In genomic region chr12:28543021-28543890, GRCh38 we compare ENCODE assay signal across 14 cellular contexts.
A peak's percentile ranks its signal among the peaks of the same experiment; 100 is the strongest.
DNase-seq lines count a peak whose midpoint lies in the region; ATAC-seq and TF ChIP-seq lines count a peak whose summit lies in the region.
"Had no signal": no experiment of that assay in that cellular context is flagged by ENCODE, and none has a peak within 500 bp of the region (broad histone marks: within the 10 kb centered on the region; RNA-seq: fewer than 3 reads in every experiment).

No MANE protein-coding gene starts in this region.

- H2BK12ac ChIP-seq in H9 (ENCODE audit: insufficient read length, low read depth, low read length) = no peak overlapping the region

- H2AFZ ChIP-seq in OCI-LY3 (ENCODE audit: low read depth, low read length) = no peak overlapping the region
- no peak overlapping the region for H2AFZ ChIP-seq in H9 (ENCODE audit: low read length)

- no peak overlapping the region for H3K23ac ChIP-seq in H9 (ENCODE audit: insufficient read length, low read depth, low read length)

- H3K4me1 ChIP-seq in OCI-LY3 (ENCODE audit: low read length) (peaks cover 6% of the 10 kb centered on the region; the same call in 1 of the 2 replicates), spleen (no peaks in the 10 kb centered on the region), endodermal cell (ENCODE audit: control insufficient read depth, insufficient read depth, low read length) (no peaks in the 10 kb centered on the region), H9 (ENCODE audit: insufficient read depth, low read length) (no peaks in the 10 kb centered on the region)

- no peak for TF ChIP-seq CTCF in OCI-LY3 (IDR thresholded peaks at IDR 0.05; ENCODE audit: low read depth, low read length)
- no peak for TF ChIP-seq CTCF in spleen (IDR thresholded peaks at IDR 0.05 in 8 of 11, conservative IDR thresholded peaks at IDR 0.05 in 3 of 11)
- TF ChIP-seq CTCF in endodermal cell (conservative IDR thresholded peaks at IDR 0.05) = no peak
- no peak for TF ChIP-seq CTCF in H9 (conservative IDR thresholded peaks at IDR 0.05)

- no peak overlapping the region for H3K4ac ChIP-seq in H9 (ENCODE audit: low read depth, low read length)

- H3K9me3 Mint-ChIP-seq in activated CD4-positive, alpha-beta T cell treated with anti-CD3 and anti-CD28 coated beads, Interleukin-2, amount 10 ng/mL, durations not matched to agents 7 days and 5 days = peaks cover 4% of the 10 kb centered on the region
- peaks cover 9% of the 10 kb centered on the region for H3K9me3 Mint-ChIP-seq in endodermal cell
- peaks cover 0 to 5% of the 10 kb centered on the region in 2 experiments; a peak in 2 of 5 replicates for H3K9me3 Mint-ChIP-seq in H9

- POLR2A ChIA-PET in activated CD4-positive, alpha-beta T cell treated with anti-CD3 and anti-CD28 coated beads, Interleukin-2, amount 10 ng/mL, durations not matched to agents 7 days and 5 days (lab: Charles Lee) = interaction anchor here (0.6 kb wide), 1 partner anchor 109 kb away, joined by 5 read pairs; no protein-coding TSS in a partner anchor

- peaks cover 6% of the 10 kb centered on the region for H3K36me3 Mint-ChIP-seq in activated CD4-positive, alpha-beta T cell treated with anti-CD3 and anti-CD28 coated beads, Interleukin-2, amount 10 ng/mL, durations not matched to agents 7 days and 5 days (ENCODE audit: low read depth)
- no peaks in the 10 kb centered on the region for H3K36me3 Mint-ChIP-seq in endodermal cell (ENCODE audit: low read depth)
- peaks cover 2 to 4% (median 4%) of the 10 kb centered on the region in 3 experiments; a peak in 1 of 7 replicates for H3K36me3 Mint-ChIP-seq in H9 (ENCODE audit: insufficient read depth in 1 of 3, low read depth in 3 of 3)

- no peaks in the 10 kb centered on the region for H3K79me2 ChIP-seq in OCI-LY3 (ENCODE audit: low read length)
- H3K79me2 ChIP-seq in H9 (ENCODE audit: insufficient read depth, low read length) = no peaks in the 10 kb centered on the region

- no peak overlapping the region for H2BK5ac ChIP-seq in H9 (ENCODE audit: insufficient read length, low read length)

- TF ChIP-seq POLR2A in spleen (IDR thresholded peaks at IDR 0.05) = no peak

- no peak overlapping the region for H3T11ph ChIP-seq in H9 (ENCODE audit: low read length)

- H3K18ac ChIP-seq in H9 (ENCODE audit: insufficient read length, low read depth, low read length) = no peak overlapping the region

- no peak overlapping the region for H2BK120ac ChIP-seq in H9 (ENCODE audit: low read depth, low read length, poor library complexity, severe bottlenecking)

- H4K91ac ChIP-seq in H9 (ENCODE audit: insufficient read length, low read depth, low read length) = no peak overlapping the region

- DNase-seq in activated CD4-positive, alpha-beta T cell treated with anti-CD3 and anti-CD28 coated beads, Interleukin-2, amount 10 ng/mL, durations not matched to agents 7 days and 5 days = no peak
- no peak for DNase-seq in activated CD4-positive, alpha-beta T cell treated with anti-CD3 and anti-CD28 coated beads for 4 hours
- DNase-seq in spleen (no peak), COLO829 (ENCODE audit: low spot score) (no peak), endodermal cell (no peak), H9 (no peak)
- DNase-seq: aorta; islet precursor cell; stimulated activated CD4-positive, alpha-beta T cell treated with anti-CD3 and anti-CD28 coated beads, Interleukin-2, amount 100 ng/mL, for 48 hours had no signal

- H4K20me1 ChIP-seq in OCI-LY3 (ENCODE audit: insufficient read depth, low read length) (no peaks in the 10 kb centered on the region), H9 (ENCODE audit: control insufficient read depth, insufficient read depth, insufficient read length) (no peaks in the 10 kb centered on the region)

- H3K23me2 ChIP-seq in H9 (ENCODE audit: insufficient read length, low read depth, low read length, poor library complexity, severe bottlenecking) = no peaks in the 10 kb centered on the region

- peak overlapping the region; percentile 34; the same call in 1 of the 2 replicates for H3K4me3 ChIP-seq in OCI-LY3 (ENCODE audit: low read length)
- H3K4me3 ChIP-seq in spleen = peak overlapping the region in 1 of 8 donors; percentile 38
- no peak overlapping the region for H3K4me3 ChIP-seq in endodermal cell (ENCODE audit: low read length)
- H3K4me3 ChIP-seq: esophagus muscularis mucosa had no signal

- no peak overlapping the region for H3K14ac ChIP-seq in H9 (ENCODE audit: insufficient read depth, low read length)

- no peaks in the 10 kb centered on the region for H3K27me3 Mint-ChIP-seq in activated CD4-positive, alpha-beta T cell treated with anti-CD3 and anti-CD28 coated beads, Interleukin-2, amount 10 ng/mL, durations not matched to agents 7 days and 5 days
- H3K27me3 Mint-ChIP-seq in endodermal cell (ENCODE audit: insufficient read depth) (no peaks in the 10 kb centered on the region), H9 (ENCODE audit: low read depth) (no peaks in the 10 kb centered on the region)

- no peak overlapping the region for H4K5ac ChIP-seq in H9 (ENCODE audit: insufficient read length, low read depth, low read length)

- CTCF ChIA-PET in activated CD4-positive, alpha-beta T cell treated with anti-CD3 and anti-CD28 coated beads, Interleukin-2, amount 10 ng/mL, durations not matched to agents 7 days and 5 days (lab: Charles Lee) = interaction anchor here (0.8 kb wide), 1 partner anchor 14 kb away, joined by 3 read pairs; no protein-coding TSS in a partner anchor

- no peak overlapping the region for H4K8ac ChIP-seq in H9 (replicated peaks; ENCODE audit: insufficient read length, low read depth, low read length)

- peak; percentile 60 for ATAC-seq in HG02610 (IDR thresholded peaks at IDR 0.05; ENCODE audit: unreplicated experiment)
- ATAC-seq: HCT116 had no signal

- no peak overlapping the region for H3K4me3 Mint-ChIP-seq in activated CD4-positive, alpha-beta T cell treated with anti-CD3 and anti-CD28 coated beads, Interleukin-2, amount 10 ng/mL, durations not matched to agents 7 days and 5 days
- H3K4me3 Mint-ChIP-seq in endodermal cell (no peak overlapping the region), H9 (no peak overlapping the region)

- no peak overlapping the region for H2BK20ac ChIP-seq in H9 (ENCODE audit: low read depth, low read length, poor library complexity, severe bottlenecking)

- no peak overlapping the region for H3K27ac ChIP-seq in OCI-LY3 (ENCODE audit: low read length)
- peak overlapping the region in 7 of 8 donors; percentile 23 to 68 (median 46) for H3K27ac ChIP-seq in spleen
- H3K27ac ChIP-seq in endodermal cell (ENCODE audit: low read depth, low read length) = no peak overlapping the region
- no peak overlapping the region for H3K27ac ChIP-seq in H9 (ENCODE audit: insufficient read length, low read depth, low read length)
- H3K27ac ChIP-seq: esophagus muscularis mucosa, neutrophil had no signal

- H3K4me1 Mint-ChIP-seq in activated CD4-positive, alpha-beta T cell treated with anti-CD3 and anti-CD28 coated beads, Interleukin-2, amount 10 ng/mL, durations not matched to agents 7 days and 5 days = peaks cover 16% of the 10 kb centered on the region
- peaks cover 2% of the 10 kb centered on the region for H3K4me1 Mint-ChIP-seq in endodermal cell
- H3K4me1 Mint-ChIP-seq in H9 = peaks cover 6 to 9% of the 10 kb centered on the region in 2 experiments; a peak in 3 of 4 replicates

- H3K27me3 ChIP-seq in OCI-LY3 (ENCODE audit: low read depth, low read length) = no peaks in the 10 kb centered on the region
- H3K27me3 ChIP-seq in spleen (replicated peaks in 1 of 7) = no peaks in the 10 kb centered on the region
- H3K27me3 ChIP-seq in endodermal cell (ENCODE audit: control insufficient read depth, insufficient read depth, low read length, poor library complexity, severe bottlenecking) = no peaks in the 10 kb centered on the region
- H3K27me3 ChIP-seq in H9 (ENCODE audit: insufficient read depth, low read length) = no peaks in the 10 kb centered on the region
- H3K27me3 ChIP-seq: esophagus muscularis mucosa, neutrophil had no signal

- no peak overlapping the region for H3K56ac ChIP-seq in H9 (ENCODE audit: insufficient read length, low read depth, low read length)

- H3K9ac ChIP-seq in OCI-LY3 (ENCODE audit: low read length) = no peak overlapping the region
- no peak overlapping the region for H3K9ac ChIP-seq in endodermal cell (ENCODE audit: extremely low read depth, low read length, poor library complexity, severe bottlenecking)
- H3K9ac ChIP-seq in H9 (ENCODE audit: extremely low read depth, insufficient read length, low read length) = no peak overlapping the region

- H2BK15ac ChIP-seq in H9 (ENCODE audit: low read depth, low read length) = no peak overlapping the region

- H2AK5ac ChIP-seq in H9 (ENCODE audit: insufficient read length, low read length) = no peak overlapping the region

- H3K27ac Mint-ChIP-seq in activated CD4-positive, alpha-beta T cell treated with anti-CD3 and anti-CD28 coated beads, Interleukin-2, amount 10 ng/mL, durations not matched to agents 7 days and 5 days = peak overlapping the region; percentile 84
- no peak overlapping the region for H3K27ac Mint-ChIP-seq in endodermal cell
- no peak overlapping the region; a peak in 1 of 7 replicates for H3K27ac Mint-ChIP-seq in H9

- WGBS in spleen, 5 donors = 77 to 81% (median 80%) methylated on average over 10 of the region's 10 CpGs
- WGBS in endodermal cell (ENCODE audit: insufficient coverage in 1 of 2, insufficient read length in 1 of 2), 2 experiments = 93 to 96% methylated on average over 5 to 9 of the region's 10 CpGs
- WGBS in H9 (ENCODE audit: extremely low coverage, insufficient read length, low lambda C conversion rate) = no CpG with 5 or more reads among the region's 10 CpGs

- H3K79me1 ChIP-seq in H9 (ENCODE audit: insufficient read depth, low read depth, low read length, poor library complexity, severe bottlenecking) = no peaks in the 10 kb centered on the region

- no peaks in the 10 kb centered on the region for H3K36me3 ChIP-seq in OCI-LY3 (replicated peaks; ENCODE audit: low read depth, low read length)
- H3K36me3 ChIP-seq in spleen = no peaks in the 10 kb centered on the region
- no peaks in the 10 kb centered on the region for H3K36me3 ChIP-seq in endodermal cell (ENCODE audit: control insufficient read depth, insufficient read depth, low read length)
- H3K36me3 ChIP-seq: esophagus muscularis mucosa, neutrophil had no signal

- intact Hi-C loops in spleen (cut with DNase I; ENCODE audit: low total_unique reads) = no loop called here

- H3K9me3 ChIP-seq in OCI-LY3 (ENCODE audit: insufficient read depth, low read length) (no peaks in the 10 kb centered on the region), spleen (no peaks in the 10 kb centered on the region), endodermal cell (ENCODE audit: control insufficient read depth, low read length) (no peaks in the 10 kb centered on the region), H9 (ENCODE audit: control insufficient read depth, low read depth, low read length) (no peaks in the 10 kb centered on the region)
- H3K9me3 ChIP-seq: esophagus muscularis mucosa, neutrophil had no signal

- H3K4me2 ChIP-seq in OCI-LY3 (ENCODE audit: low read length) (peak overlapping the region; percentile 51), H9 (ENCODE audit: insufficient read depth, insufficient read length, low read length) (no peak overlapping the region)

Comparison
In these comparisons a context has a peak if more than half of its experiments do, and no peak if none do; other contexts are left out.
1. H3K27ac ChIP-seq: peak in spleen (7 of 8); none in OCI-LY3 (single experiment), endodermal cell (single experiment) and H9 (single experiment).